In genomic region chr10:74677951-74678350, GRCh38 we compare ENCODE assay signal across 11 cellular contexts.
DNase-seq lines count a peak whose midpoint lies in the region; ATAC-seq, FAIRE-seq and TF ChIP-seq lines count a peak whose summit lies in the region.
"Had no signal": no experiment of that assay in that cellular context is flagged by ENCODE, and none has a peak within 500 bp of the region (broad histone marks: within the 10 kb centered on the region; RNA-seq: fewer than 3 reads in every experiment).

No MANE protein-coding gene starts in this region.

- ATAC-seq in GM19372 (IDR thresholded peaks at IDR 0.05; ENCODE audit: low read depth, unreplicated experiment) (peak; percentile 74), HG02759 (IDR thresholded peaks at IDR 0.05; ENCODE audit: unreplicated experiment) (peak; percentile 81), HG03457 (IDR thresholded peaks at IDR 0.05; ENCODE audit: unreplicated experiment) (peak; percentile 67)
- ATAC-seq: Panc1 had no signal

- TF ChIP-seq POLR2A in GM12892 (IDR thresholded peaks at IDR 0.05; ENCODE audit: low read depth, low read length), result no peak

- peak; percentile 92 for FAIRE-seq in GM12892 (lab: Jason Lieb, UNC)
- FAIRE-seq: endothelial cell of umbilical vein had no signal

- DNase-seq in GM12892 (ENCODE audit: insufficient read length) (peak; percentile 10), NCI-H446 treated with DMSO at 0.1 percent for 48 hours (lab: John Stamatoyannopoulos, UW) (no peak), superior temporal gyrus (ENCODE audit: extremely low spot score) (no peak), hypothalamus (lab: John Stamatoyannopoulos, UW) (no peak), HT-29 (ENCODE audit: low spot score) (no peak)
- DNase-seq: NCI-H1436 had no signal
